ENCODE assay signal across 19 cellular contexts in genomic region chr2:74111380-74111779, GRCh38. TPM values are rescaled to one million over a fixed set of nuclear protein-coding genes. Genes with fewer than 3 reads are reported as not detected.
A peak's percentile ranks its signal among the peaks of the same experiment; 100 is the strongest.
DNase-seq lines count a peak whose midpoint lies in the region; ATAC-seq, FAIRE-seq and TF ChIP-seq lines count a peak whose summit lies in the region.
"Had no signal": no experiment of that assay in that cellular context is flagged by ENCODE, and none has a peak within 500 bp of the region (broad histone marks: within the 10 kb centered on the region; RNA-seq: fewer than 3 reads in every experiment).

No MANE protein-coding gene starts in this region.

- TF ChIP-seq EP300 in HepG2 (IDR thresholded peaks at IDR 0.05; ENCODE audit: low read depth in 2 of 2, low read length in 2 of 2) (no peak), HepG2 (CRISPR knock-in tag; IDR thresholded peaks at IDR 0.05; ENCODE audit: borderline replicate concordance) (no peak)

- H2AFZ ChIP-seq in HepG2 (ENCODE audit: low read length): no peak overlapping the region
- H2AFZ ChIP-seq: GM23338 had no signal

- intact Hi-C loops in HepG2 (cut with micrococcal nuclease; ENCODE audit: unreplicated experiment): no loop called here
- intact Hi-C loops in right lobe of liver (cut with DNase I): no loop called here

- no peaks in the 10 kb centered on the region for H4K20me1 ChIP-seq in HepG2 (ENCODE audit: insufficient read depth, low read length)

- H3K4me2 ChIP-seq in HepG2 (ENCODE audit: low read depth, low read length): no peak overlapping the region
- H3K4me2 ChIP-seq: BLaER1, GM23338 had no signal

- TF ChIP-seq POLR2A in HepG2 (IDR thresholded peaks at IDR 0.05; ENCODE audit: insufficient read depth in 1 of 2, low read depth in 2 of 2, low read length in 2 of 2): no peak
- no peak for TF ChIP-seq POLR2A in right lobe of liver (IDR thresholded peaks at IDR 0.05)
- TF ChIP-seq POLR2A in GM12891 (IDR thresholded peaks at IDR 0.05; ENCODE audit: low read depth, low read length): no peak

- H3K4me1 ChIP-seq in HepG2 (ENCODE audit: insufficient read depth, low read length) (no peaks in the 10 kb centered on the region), right lobe of liver (no peaks in the 10 kb centered on the region)
- H3K4me1 ChIP-seq: BLaER1, Caco-2, HAP-1 had no signal

- no peak overlapping the region for H3K27ac ChIP-seq in HepG2 (ENCODE audit: extremely low read length, insufficient read depth, low read length)
- H3K27ac ChIP-seq in right lobe of liver: no peak overlapping the region
- H3K27ac ChIP-seq: BLaER1, C4-2B had no signal

- FAIRE-seq in HepG2 (lab: Jason Lieb, UNC) (no peak), GM12891 (lab: Jason Lieb, UNC) (no peak), bronchial epithelial cell (lab: Jason Lieb, UNC) (peak; percentile 79)
- FAIRE-seq: G401.6, GM18507, H54 had no signal

- ATAC-seq in HepG2 (peak; percentile 51), right lobe of liver (no peak), HG02798 (IDR thresholded peaks at IDR 0.05; ENCODE audit: poor library complexity, unreplicated experiment) (no peak)
- ATAC-seq: CD8-positive, alpha-beta T cell; GM23338 had no signal

- H3K27me3 ChIP-seq in HepG2 (ENCODE audit: control insufficient read depth in 1 of 2, insufficient read depth in 2 of 2, low read length in 2 of 2) (no peaks in the 10 kb centered on the region), right lobe of liver (no peaks in the 10 kb centered on the region), bronchial epithelial cell (ENCODE audit: control insufficient read depth, insufficient read depth, low read length) (no peaks in the 10 kb centered on the region)
- H3K27me3 ChIP-seq: BLaER1 had no signal

- H3K79me2 ChIP-seq in HepG2 (ENCODE audit: insufficient read depth, low read length): no peaks in the 10 kb centered on the region

- DNase-seq in HepG2 (ENCODE audit: low spot score) (no peak), right lobe of liver (no peak), GM12891 (ENCODE audit: insufficient read length, low spot score) (no peak), bronchial epithelial cell (ENCODE audit: low read depth) (no peak), GOT3 (lab: John Stamatoyannopoulos, UW) (no peak)
- DNase-seq: Caco-2; CD4-positive, CD25-positive, alpha-beta regulatory T cell; CD8-positive, alpha-beta T cell; DMS153; DND-41; HFFc6 had no signal

- no peaks in the 10 kb centered on the region for H3K36me3 ChIP-seq in HepG2 (replicated peaks in 1 of 2; ENCODE audit: control insufficient read depth in 1 of 2, insufficient read depth in 2 of 2, low read length in 2 of 2)
- no peaks in the 10 kb centered on the region for H3K36me3 ChIP-seq in right lobe of liver
- H3K36me3 ChIP-seq in bronchial epithelial cell (ENCODE audit: control insufficient read depth, insufficient read depth, low read length): no peaks in the 10 kb centered on the region
- H3K36me3 ChIP-seq: HAP-1 had no signal

- no TSS peak for BruUV-seq in HepG2 (replicated peaks; lab: Mats Ljungman, UMichigan)

- TF ChIP-seq RAD21 in HepG2 (CRISPR knock-in tag; IDR thresholded peaks at IDR 0.05): no peak

- TF ChIP-seq CTCF in HepG2 (CRISPR knock-in tag; IDR thresholded peaks at IDR 0.05): no peak
- TF ChIP-seq CTCF in right lobe of liver (IDR thresholded peaks at IDR 0.05): no peak
- TF ChIP-seq CTCF in bronchial epithelial cell (IDR thresholded peaks at IDR 0.05; ENCODE audit: insufficient read depth, low read length, severe bottlenecking): no peak

- H3K4me3 ChIP-seq in HepG2 (replicated peaks in 1 of 3; ENCODE audit: insufficient read depth in 1 of 3, low read depth in 2 of 3, low read length in 3 of 3) (no peak overlapping the region), right lobe of liver (no peak overlapping the region), bronchial epithelial cell (ENCODE audit: low read depth, low read length) (no peak overlapping the region)
- H3K4me3 ChIP-seq: BLaER1, GM23338, HAP-1 had no signal

- no peaks in the 10 kb centered on the region for H3K9me3 ChIP-seq in HepG2 (ENCODE audit: low read length)
- no peaks in the 10 kb centered on the region for H3K9me3 ChIP-seq in right lobe of liver
- H3K9me3 ChIP-seq: BLaER1, HAP-1 had no signal

- CTCF ChIA-PET in HepG2 (lab: Yijun Ruan, JAX; ENCODE audit: low intra/inter-chr PET ratio, low total read pairs): no interaction called here

- no peak overlapping the region for H3K9ac ChIP-seq in HepG2 (ENCODE audit: insufficient read depth, low read depth, low read length)
- H3K9ac ChIP-seq: BLaER1 had no signal

- POLR2A ChIA-PET in HepG2 (lab: Yijun Ruan, JAX): no interaction called here

- in situ Hi-C loops in HepG2 (cut with HindIII; ENCODE audit: extremely low pct_ligation_motif_present, low pct_unique_long_range_greater_than_20kb): no loop called here

TF ChIP-seq in HepG2, 621 proteins besides CTCF, POLR2A, EP300 and RAD21 (continues in another document):
- TF ChIP-seq ZNF33A (CRISPR knock-in tag; IDR thresholded peaks at IDR 0.05; ENCODE audit: borderline replicate concordance): no peak
- no peak for TF ChIP-seq ZNF674 (CRISPR knock-in tag; IDR thresholded peaks at IDR 0.05; ENCODE audit: low read depth)
- no peak for TF ChIP-seq TIGD3 (CRISPR knock-in tag; IDR thresholded peaks at IDR 0.05; ENCODE audit: borderline replicate concordance)
- TF ChIP-seq ZFP41 (CRISPR knock-in tag; IDR thresholded peaks at IDR 0.05; ENCODE audit: borderline replicate concordance): no peak
- TF ChIP-seq ZNF879 (CRISPR knock-in tag; IDR thresholded peaks at IDR 0.05): no peak

TF ChIP-seq in GM12891, 5 proteins besides CTCF, POLR2A, EP300 and RAD21:
- no peak for TF ChIP-seq PAX5 (IDR thresholded peaks at IDR 0.05; ENCODE audit: insufficient read depth, low read length, severe bottlenecking)
- peak; percentile 51; the same call in 1 of the 2 replicates for TF ChIP-seq POLR2AphosphoS5 (IDR thresholded peaks at IDR 0.05; ENCODE audit: low read depth, low read length)

RNA-seq across cellular contexts. Expression of gene BOLA3, which starts 36.3 kb away (rescaled TPM):
- total RNA-seq in HepG2 (2016; rRNA removed; fragmentation: Illumina TruSeq; extraction: Trizol): 170 and 172 TPM in 2 replicates
- 719 and 870 TPM in 2 replicates for total RNA-seq in HepG2 (2016; cell fraction: cytosol; rRNA removed; fragmentation: Illumina TruSeq; extraction: Trizol; ENCODE audit: low read depth)
- total RNA-seq in HepG2 (2016; cell fraction: insoluble cytoplasmic fraction; rRNA removed; fragmentation: Illumina TruSeq; extraction: Trizol): 161 and 184 TPM in 2 replicates
- total RNA-seq in HepG2 (2016; cell fraction: membrane; rRNA removed; fragmentation: Illumina TruSeq; extraction: Trizol): 416 and 482 TPM in 2 replicates
- total RNA-seq in HepG2 (2016; cell fraction: nucleus; rRNA removed; fragmentation: Illumina TruSeq; extraction: Trizol): 51.5 and 52.9 TPM in 2 replicates
- 59.1 and 89.7 TPM in 2 replicates for polyA plus RNA-seq in HepG2 (2011; rRNA removed)
- 70.2 and 71.9 TPM in 2 replicates for polyA plus RNA-seq in HepG2 (2011; cell fraction: cytosol; rRNA removed)
- polyA plus RNA-seq in HepG2 (2011; cell fraction: nucleus; rRNA removed): 16.6 and 17.4 TPM in 2 replicates
- polyA plus RNA-seq in HepG2 (2012): 58.8 and 77.2 TPM in 2 replicates
- 917 and 1,024 TPM in 2 replicates for polyA plus RNA-seq in HepG2 (2016; cell fraction: cytosol; fragmentation: Illumina TruSeq; extraction: Trizol; ENCODE audit: low read depth)
- polyA plus RNA-seq in HepG2 (2016; cell fraction: insoluble cytoplasmic fraction; fragmentation: Illumina TruSeq; extraction: Trizol; ENCODE audit: low read depth): 174 and 187 TPM in 2 replicates
- polyA plus RNA-seq in HepG2 (2016; cell fraction: membrane; fragmentation: Illumina TruSeq; extraction: Trizol; ENCODE audit: low read depth): 432 and 498 TPM in 2 replicates
- polyA plus RNA-seq in HepG2 (2016; cell fraction: nucleus; fragmentation: Illumina TruSeq; extraction: Trizol; ENCODE audit: insufficient read depth, low read depth): 94.6 and 103 TPM in 2 replicates
- polyA minus RNA-seq in HepG2 (2011; rRNA and poly(A)+ RNA removed; ENCODE audit: low replicate concordance): 8.3 and 15.8 TPM in 2 replicates
- 12.3 and 18.9 TPM in 2 replicates for polyA minus RNA-seq in HepG2 (2011; cell fraction: cytosol; rRNA and poly(A)+ RNA removed)
- polyA minus RNA-seq in HepG2 (2011; cell fraction: nucleus; rRNA and poly(A)+ RNA removed): 10.9 and 11.2 TPM in 2 replicates
- 10 to 100 TPM; 14.6 to 58.6 (median 16.0) TPM for total RNA-seq in right lobe of liver
- polyA plus RNA-seq in GM12891 (2012; ENCODE audit: low read depth, missing spikeins): 93.4 TPM
- total RNA-seq in bronchial epithelial cell: 31.1 and 52.7 TPM in 2 replicates
